ENCODE assay signal across 1 cellular context in genomic region chr14:60734465-60735242, GRCh38.
TF ChIP-seq lines count a peak whose summit lies in the region.

Gene MNAT1, plus strand, starts transcription at chr14:60734761. Its CDS starts 102 bp downstream, at chr14:60734863.

TF ChIP-seq in HEK293, 187 proteins besides CTCF, POLR2A, EP300 and RAD21 (continued from another document):
- TF ChIP-seq IKZF3 (tag by site-specific recombination; IDR thresholded peaks at IDR 0.05): 0 out of 2 replicates have a peak, but pooled peaks have one; percentile 36
- peak; percentile 14; the same call in 1 of the 2 replicates for TF ChIP-seq KLF7 (tag by site-specific recombination; IDR thresholded peaks at IDR 0.05; ENCODE audit: borderline replicate concordance)
- peak; percentile 89 for TF ChIP-seq ZXDB (tag by site-specific recombination; IDR thresholded peaks at IDR 0.05)
- no peak for TF ChIP-seq RBAK (tag by site-specific recombination; IDR thresholded peaks at IDR 0.05)
- TF ChIP-seq, protein P1, sequence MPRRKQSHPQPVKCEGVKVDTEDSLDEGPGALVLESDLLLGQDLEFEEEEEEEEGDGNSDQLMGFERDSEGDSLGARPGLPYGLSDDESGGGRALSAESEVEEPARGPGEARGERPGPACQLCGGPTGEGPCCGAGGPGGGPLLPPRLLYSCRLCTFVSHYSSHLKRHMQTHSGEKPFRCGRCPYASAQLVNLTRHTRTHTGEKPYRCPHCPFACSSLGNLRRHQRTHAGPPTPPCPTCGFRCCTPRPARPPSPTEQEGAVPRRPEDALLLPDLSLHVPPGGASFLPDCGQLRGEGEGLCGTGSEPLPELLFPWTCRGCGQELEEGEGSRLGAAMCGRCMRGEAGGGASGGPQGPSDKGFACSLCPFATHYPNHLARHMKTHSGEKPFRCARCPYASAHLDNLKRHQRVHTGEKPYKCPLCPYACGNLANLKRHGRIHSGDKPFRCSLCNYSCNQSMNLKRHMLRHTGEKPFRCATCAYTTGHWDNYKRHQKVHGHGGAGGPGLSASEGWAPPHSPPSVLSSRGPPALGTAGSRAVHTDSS (tag by site-specific recombination; IDR thresholded peaks at IDR 0.05): 0 out of 2 replicates have a peak, but pooled peaks have one; percentile 19
- TF ChIP-seq, protein P2, sequence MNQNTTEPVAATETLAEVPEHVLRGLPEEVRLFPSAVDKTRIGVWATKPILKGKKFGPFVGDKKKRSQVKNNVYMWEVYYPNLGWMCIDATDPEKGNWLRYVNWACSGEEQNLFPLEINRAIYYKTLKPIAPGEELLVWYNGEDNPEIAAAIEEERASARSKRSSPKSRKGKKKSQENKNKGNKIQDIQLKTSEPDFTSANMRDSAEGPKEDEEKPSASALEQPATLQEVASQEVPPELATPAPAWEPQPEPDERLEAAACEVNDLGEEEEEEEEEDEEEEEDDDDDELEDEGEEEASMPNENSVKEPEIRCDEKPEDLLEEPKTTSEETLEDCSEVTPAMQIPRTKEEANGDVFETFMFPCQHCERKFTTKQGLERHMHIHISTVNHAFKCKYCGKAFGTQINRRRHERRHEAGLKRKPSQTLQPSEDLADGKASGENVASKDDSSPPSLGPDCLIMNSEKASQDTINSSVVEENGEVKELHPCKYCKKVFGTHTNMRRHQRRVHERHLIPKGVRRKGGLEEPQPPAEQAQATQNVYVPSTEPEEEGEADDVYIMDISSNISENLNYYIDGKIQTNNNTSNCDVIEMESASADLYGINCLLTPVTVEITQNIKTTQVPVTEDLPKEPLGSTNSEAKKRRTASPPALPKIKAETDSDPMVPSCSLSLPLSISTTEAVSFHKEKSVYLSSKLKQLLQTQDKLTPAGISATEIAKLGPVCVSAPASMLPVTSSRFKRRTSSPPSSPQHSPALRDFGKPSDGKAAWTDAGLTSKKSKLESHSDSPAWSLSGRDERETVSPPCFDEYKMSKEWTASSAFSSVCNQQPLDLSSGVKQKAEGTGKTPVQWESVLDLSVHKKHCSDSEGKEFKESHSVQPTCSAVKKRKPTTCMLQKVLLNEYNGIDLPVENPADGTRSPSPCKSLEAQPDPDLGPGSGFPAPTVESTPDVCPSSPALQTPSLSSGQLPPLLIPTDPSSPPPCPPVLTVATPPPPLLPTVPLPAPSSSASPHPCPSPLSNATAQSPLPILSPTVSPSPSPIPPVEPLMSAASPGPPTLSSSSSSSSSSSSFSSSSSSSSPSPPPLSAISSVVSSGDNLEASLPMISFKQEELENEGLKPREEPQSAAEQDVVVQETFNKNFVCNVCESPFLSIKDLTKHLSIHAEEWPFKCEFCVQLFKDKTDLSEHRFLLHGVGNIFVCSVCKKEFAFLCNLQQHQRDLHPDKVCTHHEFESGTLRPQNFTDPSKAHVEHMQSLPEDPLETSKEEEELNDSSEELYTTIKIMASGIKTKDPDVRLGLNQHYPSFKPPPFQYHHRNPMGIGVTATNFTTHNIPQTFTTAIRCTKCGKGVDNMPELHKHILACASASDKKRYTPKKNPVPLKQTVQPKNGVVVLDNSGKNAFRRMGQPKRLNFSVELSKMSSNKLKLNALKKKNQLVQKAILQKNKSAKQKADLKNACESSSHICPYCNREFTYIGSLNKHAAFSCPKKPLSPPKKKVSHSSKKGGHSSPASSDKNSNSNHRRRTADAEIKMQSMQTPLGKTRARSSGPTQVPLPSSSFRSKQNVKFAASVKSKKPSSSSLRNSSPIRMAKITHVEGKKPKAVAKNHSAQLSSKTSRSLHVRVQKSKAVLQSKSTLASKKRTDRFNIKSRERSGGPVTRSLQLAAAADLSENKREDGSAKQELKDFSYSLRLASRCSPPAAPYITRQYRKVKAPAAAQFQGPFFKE (tag by site-specific recombination; IDR thresholded peaks at IDR 0.05; ENCODE audit: borderline replicate concordance): no peak
- no peak for TF ChIP-seq ZNF530 (tag by site-specific recombination; IDR thresholded peaks at IDR 0.05; ENCODE audit: low read depth)
- TF ChIP-seq SALL2 (tag by site-specific recombination; IDR thresholded peaks at IDR 0.05; ENCODE audit: borderline replicate concordance): no peak
- TF ChIP-seq, protein P3, sequence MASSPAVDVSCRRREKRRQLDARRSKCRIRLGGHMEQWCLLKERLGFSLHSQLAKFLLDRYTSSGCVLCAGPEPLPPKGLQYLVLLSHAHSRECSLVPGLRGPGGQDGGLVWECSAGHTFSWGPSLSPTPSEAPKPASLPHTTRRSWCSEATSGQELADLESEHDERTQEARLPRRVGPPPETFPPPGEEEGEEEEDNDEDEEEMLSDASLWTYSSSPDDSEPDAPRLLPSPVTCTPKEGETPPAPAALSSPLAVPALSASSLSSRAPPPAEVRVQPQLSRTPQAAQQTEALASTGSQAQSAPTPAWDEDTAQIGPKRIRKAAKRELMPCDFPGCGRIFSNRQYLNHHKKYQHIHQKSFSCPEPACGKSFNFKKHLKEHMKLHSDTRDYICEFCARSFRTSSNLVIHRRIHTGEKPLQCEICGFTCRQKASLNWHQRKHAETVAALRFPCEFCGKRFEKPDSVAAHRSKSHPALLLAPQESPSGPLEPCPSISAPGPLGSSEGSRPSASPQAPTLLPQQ (tag by site-specific recombination; IDR thresholded peaks at IDR 0.05): peak; percentile 61; the same call in 1 of the 2 replicates
- TF ChIP-seq ZNF529 (tag by site-specific recombination; IDR thresholded peaks at IDR 0.05; ENCODE audit: insufficient replicate concordance): no peak
- TF ChIP-seq ZBTB20 (tag by site-specific recombination; IDR thresholded peaks at IDR 0.05): peak; percentile 31; the same call in 1 of the 2 replicates
- peak; percentile 22; the same call in 1 of the 2 replicates for TF ChIP-seq SP2 (tag by site-specific recombination; IDR thresholded peaks at IDR 0.05)
- peak; percentile 29 for TF ChIP-seq GLIS1 (tag by site-specific recombination; IDR thresholded peaks at IDR 0.05)
- no peak for TF ChIP-seq HOXD13 (CRISPR knock-in tag; IDR thresholded peaks at IDR 0.05; ENCODE audit: borderline replicate concordance)
- no peak for TF ChIP-seq ZNF747 (tag by site-specific recombination; IDR thresholded peaks at IDR 0.05)
- TF ChIP-seq ZNF596 (tag by site-specific recombination; IDR thresholded peaks at IDR 0.05): no peak
TF ChIP-seq in HEK293: peak in this region for 73.
